ENCODE assay signal across 8 cellular contexts in genomic region chr6:73523434-73524123, GRCh38. TPM values are rescaled to one million over a fixed set of nuclear protein-coding genes. Genes with fewer than 3 reads are reported as not detected.
A peak's percentile ranks its signal among the peaks of the same experiment; 100 is the strongest.
DNase-seq lines count a peak whose midpoint lies in the region; ATAC-seq, FAIRE-seq and TF ChIP-seq lines count a peak whose summit lies in the region.

No MANE protein-coding gene starts in this region.

- peaks cover 11% of the 10 kb centered on the region for H3K36me3 ChIP-seq in mucosa of stomach (ENCODE audit: control insufficient read depth, insufficient read depth, low read length)

- ATAC-seq in HG02610 (IDR thresholded peaks at IDR 0.05; ENCODE audit: unreplicated experiment) = peak; percentile 55

- H3K27ac Mint-ChIP-seq in activated CD4-positive, alpha-beta memory T cell treated with anti-CD3 and anti-CD28 coated beads, Interleukin-2, amount 10 ng/mL, durations not matched to agents 7 days and 5 days = peak overlapping the region; percentile 97
- peak overlapping the region; percentile 91 for H3K27ac Mint-ChIP-seq in endothelial cell (ENCODE audit: unreplicated experiment)

- H3K9me3 ChIP-seq in mucosa of stomach (ENCODE audit: control insufficient read depth, low read length) = no peaks in the 10 kb centered on the region

- no peaks in the 10 kb centered on the region for H3K27me3 ChIP-seq in mucosa of stomach (ENCODE audit: control insufficient read depth, insufficient read depth, low read length)

- H3K36me3 Mint-ChIP-seq in activated CD4-positive, alpha-beta memory T cell treated with anti-CD3 and anti-CD28 coated beads, Interleukin-2, amount 10 ng/mL, durations not matched to agents 7 days and 5 days (ENCODE audit: low read depth) = peaks cover 25% of the 10 kb centered on the region
- H3K36me3 Mint-ChIP-seq in endothelial cell (ENCODE audit: low read depth, unreplicated experiment) = peaks cover 29% of the 10 kb centered on the region

- TF ChIP-seq CTCF in endothelial cell (IDR thresholded peaks at IDR 0.05; ENCODE audit: unreplicated experiment) = no peak

- H3K27me3 Mint-ChIP-seq in activated CD4-positive, alpha-beta memory T cell treated with anti-CD3 and anti-CD28 coated beads, Interleukin-2, amount 10 ng/mL, durations not matched to agents 7 days and 5 days = peaks cover 6% of the 10 kb centered on the region
- peaks cover 25% of the 10 kb centered on the region for H3K27me3 Mint-ChIP-seq in endothelial cell (ENCODE audit: unreplicated experiment)

- H3K9me3 Mint-ChIP-seq in activated CD4-positive, alpha-beta memory T cell treated with anti-CD3 and anti-CD28 coated beads, Interleukin-2, amount 10 ng/mL, durations not matched to agents 7 days and 5 days = no peaks in the 10 kb centered on the region
- peaks cover 4% of the 10 kb centered on the region for H3K9me3 Mint-ChIP-seq in endothelial cell (ENCODE audit: unreplicated experiment)

- POLR2A ChIA-PET in activated CD4-positive, alpha-beta memory T cell treated with anti-CD3 and anti-CD28 coated beads, Interleukin-2, amount 10 ng/mL, durations not matched to agents 7 days and 5 days (lab: Charles Lee) = interaction anchor here (0.6 to 13.6 kb wide), 23 partner anchors 12 to 1761 kb away, joined by 3 to 191 read pairs (median 4); partner anchors contain the start of genes CGAS, MTO1 and SLC17A5

- H3K4me3 Mint-ChIP-seq in activated CD4-positive, alpha-beta memory T cell treated with anti-CD3 and anti-CD28 coated beads, Interleukin-2, amount 10 ng/mL, durations not matched to agents 7 days and 5 days = peak overlapping the region; percentile 89
- H3K4me3 Mint-ChIP-seq in endothelial cell (ENCODE audit: unreplicated experiment) = peak overlapping the region; percentile 83

- H3K9ac ChIP-seq in mucosa of stomach (ENCODE audit: low read length) = peak overlapping the region; percentile 87

- H3K4me1 Mint-ChIP-seq in activated CD4-positive, alpha-beta memory T cell treated with anti-CD3 and anti-CD28 coated beads, Interleukin-2, amount 10 ng/mL, durations not matched to agents 7 days and 5 days = peaks cover 27% of the 10 kb centered on the region
- H3K4me1 Mint-ChIP-seq in endothelial cell (ENCODE audit: unreplicated experiment) = peaks cover 22% of the 10 kb centered on the region

- peak overlapping the region; percentile 71 for H3K4me3 ChIP-seq in mucosa of stomach (ENCODE audit: low read length)

- peak; percentile 90 for TF ChIP-seq POLR2A in GM12892 (IDR thresholded peaks at IDR 0.05; ENCODE audit: low read depth, low read length)

- CTCF ChIA-PET in activated CD4-positive, alpha-beta memory T cell treated with anti-CD3 and anti-CD28 coated beads, Interleukin-2, amount 10 ng/mL, durations not matched to agents 7 days and 5 days (lab: Charles Lee) = interaction anchor here (0.9 to 5.2 kb wide), 8 partner anchors 8 to 130 kb away, joined by 3 to 40 read pairs (median 5); partner anchors contain the start of gene SLC17A5

- peak; percentile 69 for FAIRE-seq in GM12892 (lab: Jason Lieb, UNC)

- peaks cover 19% of the 10 kb centered on the region for H3K4me1 ChIP-seq in mucosa of stomach (ENCODE audit: control insufficient read depth, insufficient read depth, low read length)

- peak; percentile 52 for DNase-seq in GM12892 (ENCODE audit: insufficient read length)
- DNase-seq in NCI-H146 treated with DMSO at 0.1 percent for 48 hours (lab: John Stamatoyannopoulos, UW; ENCODE audit: unreplicated experiment) = peak; percentile 44
- DNase-seq in activated CD4-positive, alpha-beta memory T cell treated with anti-CD3 and anti-CD28 coated beads, Interleukin-2, amount 10 ng/mL, durations not matched to agents 7 days and 5 days = peak; percentile 83
- DNase-seq in endothelial cell (ENCODE audit: low spot score) = peak; percentile 47
- DNase-seq in stimulated activated CD8-positive, alpha-beta memory T cell treated with anti-CD3 and anti-CD28 coated beads, Interleukin-7, amount 100 ng/mL, for 4 hours (ENCODE audit: low read depth in 2 of 2) = peak; percentile 60 to 73
- DNase-seq in hepatic stellate cell (ENCODE audit: low spot score) = no peak

RNA-seq across cellular contexts. Expression of gene EEF1A1, which starts 2.7 kb away (rescaled TPM):
- polyA plus RNA-seq in GM12892 (2012; ENCODE audit: missing spikeins) = 16,268 TPM
- 1,000 to 10,000 TPM; 7,440 to 7,455 TPM for total RNA-seq in activated CD4-positive, alpha-beta memory T cell treated with anti-CD3 and anti-CD28 coated beads, Interleukin-2, amount 10 ng/mL, durations not matched to agents 7 days and 5 days
- total RNA-seq in endothelial cell (ENCODE audit: unreplicated experiment) = 13,000 TPM
